8 cellular contexts compared by ENCODE assay signal in genomic region chr2:237886702-237887481, GRCh38. TPM values are rescaled to one million over a fixed set of nuclear protein-coding genes. Genes with fewer than 3 reads are reported as not detected.
DNase-seq lines count a peak whose midpoint lies in the region; ATAC-seq and TF ChIP-seq lines count a peak whose summit lies in the region.
"Had no signal": no experiment of that assay in that cellular context is flagged by ENCODE, and none has a peak within 500 bp of the region (broad histone marks: within the 10 kb centered on the region; RNA-seq: fewer than 3 reads in every experiment).

No MANE protein-coding gene starts in this region.

- DNase-seq in fibroblast of villous mesenchyme (ENCODE audit: low read depth) (peak; percentile 94), upper lobe of right lung (no peak), GM13976 (ENCODE audit: low spot score) (no peak), mesenteric fat pad (ENCODE audit: low spot score) (no peak), AG08395 (ENCODE audit: low spot score) (no peak)
- DNase-seq: midbrain had no signal

- H3K36me3 ChIP-seq in muscle layer of colon (ENCODE audit: insufficient read depth, low read length) = peaks cover 5% of the 10 kb centered on the region
- no peaks in the 10 kb centered on the region for H3K36me3 ChIP-seq in upper lobe of right lung

- H3K9me3 ChIP-seq in muscle layer of colon (ENCODE audit: low read length) (no peaks in the 10 kb centered on the region), upper lobe of right lung (no peaks in the 10 kb centered on the region)

- in situ Hi-C loops in GM13976 (cut with MboI; ENCODE audit: low sequenced_read_pairs, unreplicated experiment) = no loop called here

- H3K4me3 ChIP-seq in fibroblast of villous mesenchyme (ENCODE audit: low read depth, low read length) = no peak overlapping the region
- peak overlapping the region in 1 of 2 donors; percentile 2 for H3K4me3 ChIP-seq in muscle layer of colon (ENCODE audit: low read depth in 1 of 2, low read length in 2 of 2)
- no peak overlapping the region for H3K4me3 ChIP-seq in upper lobe of right lung

- intact Hi-C loops in upper lobe of right lung (cut with DNase I) = no loop called here

- H3K27me3 ChIP-seq in muscle layer of colon (ENCODE audit: control insufficient read depth in 1 of 2, insufficient read depth in 2 of 2, low read length in 2 of 2) (no peaks in the 10 kb centered on the region), upper lobe of right lung (no peaks in the 10 kb centered on the region)

- TF ChIP-seq CTCF in fibroblast of villous mesenchyme (IDR thresholded peaks at IDR 0.05; ENCODE audit: insufficient read depth, low read depth, low read length) (no peak), upper lobe of right lung (IDR thresholded peaks at IDR 0.05) (no peak), GM13976 (IDR thresholded peaks at IDR 0.05; ENCODE audit: borderline replicate concordance, control extremely low read depth, extremely low read depth, insufficient read depth, missing control alignments) (no peak)

- ATAC-seq in SK-N-SH treated with all-trans-retinoic acid at 6 μM for 48 hours (peak; percentile 73), upper lobe of right lung (peak; percentile 24)

- H3K9ac ChIP-seq in muscle layer of colon (ENCODE audit: low read length) = peak overlapping the region; percentile 11

- H3K4me1 ChIP-seq in muscle layer of colon (ENCODE audit: insufficient read depth, low read length) (peaks cover 65% of the 10 kb centered on the region), upper lobe of right lung (peaks cover 25% of the 10 kb centered on the region)

- H3K27ac ChIP-seq in muscle layer of colon (ENCODE audit: low read depth, low read length) (peak overlapping the region; percentile 96), upper lobe of right lung (no peak overlapping the region)

TF ChIP-seq in SK-N-SH treated with all-trans-retinoic acid at 6 μM for 48 hours, 23 proteins besides CTCF, POLR2A, EP300 and RAD21 (continues in another document):
- TF ChIP-seq ESRRG (CRISPR knock-in tag; IDR thresholded peaks at IDR 0.05) (0 out of 2 replicates have a peak, but pooled peaks have one; percentile 22), ZNF8 (CRISPR knock-in tag; IDR thresholded peaks at IDR 0.05) (no peak), PATZ1 (CRISPR knock-in tag; IDR thresholded peaks at IDR 0.05; ENCODE audit: borderline replicate concordance) (peak; percentile 93), ZNF565 (CRISPR knock-in tag; conservative IDR thresholded peaks at IDR 0.05; ENCODE audit: low read depth) (peak; percentile 78; the same call in 1 of the 2 replicates), RARB (CRISPR knock-in tag; IDR thresholded peaks at IDR 0.05) (no peak), ZFP3 (CRISPR knock-in tag; IDR thresholded peaks at IDR 0.05) (peak; percentile 84; the same call in 1 of the 2 replicates), TCF4 (CRISPR knock-in tag; IDR thresholded peaks at IDR 0.05; ENCODE audit: borderline replicate concordance) (peak; percentile 97), ISL1 (CRISPR knock-in tag; IDR thresholded peaks at IDR 0.05) (peak; percentile 76), PPARA (CRISPR knock-in tag; IDR thresholded peaks at IDR 0.05; ENCODE audit: borderline replicate concordance) (peak; percentile 45; the same call in 1 of the 2 replicates), ZNF70 (CRISPR knock-in tag; IDR thresholded peaks at IDR 0.05) (peak; percentile 30), CSRNP3 (CRISPR knock-in tag; IDR thresholded peaks at IDR 0.05) (peak; percentile 83; the same call in 1 of the 2 replicates), GLIS3 (CRISPR knock-in tag; IDR thresholded peaks at IDR 0.05) (peak; percentile 95), OSR1 (CRISPR knock-in tag; IDR thresholded peaks at IDR 0.05) (no peak), ZFP30 (CRISPR knock-in tag; IDR thresholded peaks at IDR 0.05) (no peak), CSDC2 (CRISPR knock-in tag; IDR thresholded peaks at IDR 0.05) (0 out of 2 replicates have a peak, but pooled peaks have one; percentile 72), ARNTL (CRISPR knock-in tag; IDR thresholded peaks at IDR 0.05; ENCODE audit: borderline replicate concordance, low read depth) (0 out of 2 replicates have a peak, but pooled peaks have one; percentile 75), SNAI2 (CRISPR knock-in tag; IDR thresholded peaks at IDR 0.05) (peak; percentile 98), TSHZ2 (CRISPR knock-in tag; IDR thresholded peaks at IDR 0.05) (peak; percentile 99), POU6F1 (CRISPR knock-in tag; IDR thresholded peaks at IDR 0.05; ENCODE audit: borderline replicate concordance, low read depth) (no peak), ZC3H10 (CRISPR knock-in tag; IDR thresholded peaks at IDR 0.05) (no peak; the same call in 1 of the 2 replicates), BACH2 (CRISPR knock-in tag; IDR thresholded peaks at IDR 0.05; ENCODE audit: borderline replicate concordance) (no peak)

RNA-seq across cellular contexts. Expression of gene RAMP1, which starts 27.5 kb away (rescaled TPM):
- total RNA-seq in fibroblast of villous mesenchyme = 28.0 and 35.0 TPM in 2 replicates
- total RNA-seq in upper lobe of right lung = 11.1 TPM
- 21.8 TPM for total RNA-seq in mesenteric fat pad
